ENCODE assay signal across 23 cellular contexts in genomic region chr5:73960023-73960422, GRCh38.
DNase-seq lines count a peak whose midpoint lies in the region; ATAC-seq and TF ChIP-seq lines count a peak whose summit lies in the region.
"Had no signal": no experiment of that assay in that cellular context is flagged by ENCODE, and none has a peak within 500 bp of the region (broad histone marks: within the 10 kb centered on the region; RNA-seq: fewer than 3 reads in every experiment).

No MANE protein-coding gene starts in this region.

- H3K27me3 ChIP-seq in transverse colon, result no peaks in the 10 kb centered on the region
- H3K27me3 ChIP-seq: BLaER1 treated with 17β-estradiol and CSF1 and Interleukin-3, amounts not matched to agents 10 nM and 100 nM; body of pancreas; tibial nerve had no signal

- H3K36me3 ChIP-seq in transverse colon, result no peaks in the 10 kb centered on the region
- H3K36me3 ChIP-seq: BLaER1 treated with 17β-estradiol and CSF1 and Interleukin-3, amounts not matched to agents 10 nM and 100 nM; tibial nerve had no signal

- no peaks in the 10 kb centered on the region for H3K9me3 ChIP-seq in transverse colon
- H3K9me3 ChIP-seq: A549; BLaER1 treated with 17β-estradiol and CSF1 and Interleukin-3, amounts not matched to agents 10 nM and 100 nM; body of pancreas; tibial nerve had no signal

- no peak overlapping the region for H3K4me3 ChIP-seq in transverse colon
- H3K4me3 ChIP-seq: A549; BLaER1 treated with 17β-estradiol and CSF1 and Interleukin-3, amounts not matched to agents 10 nM and 100 nM; body of pancreas; GM23338; tibial nerve had no signal

- no peak for TF ChIP-seq CTCF in activated CD8-positive, alpha-beta T cell treated with anti-CD3 and anti-CD28 coated beads for 36 hours (IDR thresholded peaks at IDR 0.05)
- TF ChIP-seq CTCF in transverse colon (IDR thresholded peaks at IDR 0.05), result no peak

- no peaks in the 10 kb centered on the region for H3K36me3 Mint-ChIP-seq in activated CD8-positive, alpha-beta T cell treated with anti-CD3 and anti-CD28 coated beads for 36 hours (ENCODE audit: low read depth)
- H3K36me3 Mint-ChIP-seq in activated CD8-positive, alpha-beta T cell treated with anti-CD3 and anti-CD28 coated beads, Interleukin-2, amount 10 ng/mL, durations not matched to agents 7 days and 5 days (ENCODE audit: low read depth), result no peaks in the 10 kb centered on the region
- H3K36me3 Mint-ChIP-seq: activated naive CD8-positive, alpha-beta T cell treated with anti-CD3 and anti-CD28 coated beads for 36 hours had no signal

- no peaks in the 10 kb centered on the region for H3K4me1 ChIP-seq in transverse colon
- H3K4me1 ChIP-seq: A549, body of pancreas, tibial nerve had no signal

- peak; percentile 3 for DNase-seq in activated CD8-positive, alpha-beta T cell treated with anti-CD3 and anti-CD28 coated beads for 36 hours
- DNase-seq in activated CD8-positive, alpha-beta T cell treated with anti-CD3 and anti-CD28 coated beads, Interleukin-2, amount 10 ng/mL, durations not matched to agents 7 days and 5 days, result no peak
- DNase-seq in NCI-H128 (lab: John Stamatoyannopoulos, UW; ENCODE audit: unreplicated experiment) (peak; percentile 2), transverse colon (peak; percentile 8), NCI-H524 (lab: John Stamatoyannopoulos, UW) (no peak)
- no peak for DNase-seq in effector CD8-positive, alpha-beta T cell (lab: John Stamatoyannopoulos, UW)
- DNase-seq: activated B cell treated with CpG ODN at 0.5 μM for 24 hours; activated naive CD8-positive, alpha-beta T cell treated with anti-CD3 and anti-CD28 coated beads for 36 hours; body of pancreas; GDM1; Karpas-422; NCI-H1417 treated with DMSO at 0.1 percent for 48 hours; NCI-H2227 treated with DMSO at 0.1 percent for 48 hours; stimulated activated CD4-positive, alpha-beta T cell treated with anti-CD3 and anti-CD28 coated beads, Interleukin-12 subunit alpha, Interleukin-12 subunit beta, amount 100 ng/mL, for 4 hours; T-helper 1 cell had no signal

- no peak overlapping the region for H3K27ac ChIP-seq in transverse colon
- H3K27ac ChIP-seq: A549; BLaER1 treated with 17β-estradiol and CSF1 and Interleukin-3, amounts not matched to agents 10 nM and 100 nM; body of pancreas; tibial nerve had no signal

- H3K9me3 Mint-ChIP-seq in activated CD8-positive, alpha-beta T cell treated with anti-CD3 and anti-CD28 coated beads for 36 hours, result no peaks in the 10 kb centered on the region
- H3K9me3 Mint-ChIP-seq in activated CD8-positive, alpha-beta T cell treated with anti-CD3 and anti-CD28 coated beads, Interleukin-2, amount 10 ng/mL, durations not matched to agents 7 days and 5 days (ENCODE audit: insufficient read depth), result no peaks in the 10 kb centered on the region
- H3K9me3 Mint-ChIP-seq: activated B cell treated with CpG ODN at 0.5 μM for 24 hours; activated naive CD8-positive, alpha-beta T cell treated with anti-CD3 and anti-CD28 coated beads for 36 hours; activated T-helper 1 cell treated with anti-CD3 and anti-CD28 coated beads, Interleukin-12 subunit alpha, Interleukin-12 subunit beta, Interleukin-2, Interleukin-4 antibody, amounts not matched to agents 30 ng/mL and 10 ng/mL and 1 ng/mL, durations not matched to agents 14 hours and 24 hours and 36 hours; GM23338 had no signal

- no peak overlapping the region for H3K4me3 Mint-ChIP-seq in activated CD8-positive, alpha-beta T cell treated with anti-CD3 and anti-CD28 coated beads for 36 hours
- H3K4me3 Mint-ChIP-seq in activated CD8-positive, alpha-beta T cell treated with anti-CD3 and anti-CD28 coated beads, Interleukin-2, amount 10 ng/mL, durations not matched to agents 7 days and 5 days, result no peak overlapping the region
- H3K4me3 Mint-ChIP-seq: activated B cell treated with CpG ODN at 0.5 μM for 24 hours; activated naive CD8-positive, alpha-beta T cell treated with anti-CD3 and anti-CD28 coated beads for 36 hours; activated T-helper 1 cell treated with anti-CD3 and anti-CD28 coated beads, Interleukin-12 subunit alpha, Interleukin-12 subunit beta, Interleukin-2, Interleukin-4 antibody, amounts not matched to agents 30 ng/mL and 10 ng/mL and 1 ng/mL, durations not matched to agents 14 hours and 24 hours and 36 hours; GM23338 had no signal

- no peak overlapping the region for H3K27ac Mint-ChIP-seq in activated CD8-positive, alpha-beta T cell treated with anti-CD3 and anti-CD28 coated beads for 36 hours
- H3K27ac Mint-ChIP-seq in activated CD8-positive, alpha-beta T cell treated with anti-CD3 and anti-CD28 coated beads, Interleukin-2, amount 10 ng/mL, durations not matched to agents 7 days and 5 days, result no peak overlapping the region
- H3K27ac Mint-ChIP-seq: activated B cell treated with CpG ODN at 0.5 μM for 24 hours; activated naive CD8-positive, alpha-beta T cell treated with anti-CD3 and anti-CD28 coated beads for 36 hours; activated T-helper 1 cell treated with anti-CD3 and anti-CD28 coated beads, Interleukin-12 subunit alpha, Interleukin-12 subunit beta, Interleukin-2, Interleukin-4 antibody, amounts not matched to agents 30 ng/mL and 10 ng/mL and 1 ng/mL, durations not matched to agents 14 hours and 24 hours and 36 hours; GM23338 had no signal

- ATAC-seq in activated CD8-positive, alpha-beta T cell treated with anti-CD3 and anti-CD28 coated beads for 36 hours, result no peak
- no peak for ATAC-seq in activated CD8-positive, alpha-beta T cell treated with anti-CD3 and anti-CD28 coated beads, Interleukin-2, amount 10 ng/mL, durations not matched to agents 7 days and 5 days
- ATAC-seq in HG02623 (IDR thresholded peaks at IDR 0.05; ENCODE audit: unreplicated experiment) (peak; percentile 53), HG03521 (IDR thresholded peaks at IDR 0.05; ENCODE audit: unreplicated experiment) (no peak)
- ATAC-seq: A549, body of pancreas, GM23338, Right ventricle myocardium inferior had no signal

- H3K4me1 Mint-ChIP-seq in activated CD8-positive, alpha-beta T cell treated with anti-CD3 and anti-CD28 coated beads for 36 hours (ENCODE audit: low read depth), result peaks cover 4% of the 10 kb centered on the region
- H3K4me1 Mint-ChIP-seq in activated CD8-positive, alpha-beta T cell treated with anti-CD3 and anti-CD28 coated beads, Interleukin-2, amount 10 ng/mL, durations not matched to agents 7 days and 5 days (ENCODE audit: low read depth), result no peaks in the 10 kb centered on the region
- H3K4me1 Mint-ChIP-seq: GM23338 had no signal

- TF ChIP-seq POLR2A in transverse colon (IDR thresholded peaks at IDR 0.05), result no peak

- intact Hi-C loops in activated CD8-positive, alpha-beta T cell treated with anti-CD3 and anti-CD28 coated beads for 36 hours (cut with micrococcal nuclease), result no loop called here
- intact Hi-C loops in transverse colon (cut with DNase I; ENCODE audit: low total_unique reads), result no loop called here

- peaks cover 20% of the 10 kb centered on the region for H3K27me3 Mint-ChIP-seq in activated CD8-positive, alpha-beta T cell treated with anti-CD3 and anti-CD28 coated beads for 36 hours
- peaks cover 8% of the 10 kb centered on the region for H3K27me3 Mint-ChIP-seq in activated CD8-positive, alpha-beta T cell treated with anti-CD3 and anti-CD28 coated beads, Interleukin-2, amount 10 ng/mL, durations not matched to agents 7 days and 5 days (ENCODE audit: low read depth)

- 47 to 72% methylated on average over 4 to 5 of the region's 5 CpGs for WGBS in transverse colon (ENCODE audit: low coverage in 1 of 2), 2 donors

- TF ChIP-seq EP300 in transverse colon (IDR thresholded peaks at IDR 0.05; ENCODE audit: low read depth), result no peak

- CTCF ChIA-PET in activated CD8-positive, alpha-beta T cell treated with anti-CD3 and anti-CD28 coated beads for 36 hours (lab: Charles Lee), result no interaction called here
- CTCF ChIA-PET in activated CD8-positive, alpha-beta T cell treated with anti-CD3 and anti-CD28 coated beads, Interleukin-2, amount 10 ng/mL, durations not matched to agents 7 days and 5 days (lab: Charles Lee), result no interaction called here

- POLR2A ChIA-PET in activated CD8-positive, alpha-beta T cell treated with anti-CD3 and anti-CD28 coated beads for 36 hours (lab: Charles Lee), result no interaction called here
- POLR2A ChIA-PET in activated CD8-positive, alpha-beta T cell treated with anti-CD3 and anti-CD28 coated beads, Interleukin-2, amount 10 ng/mL, durations not matched to agents 7 days and 5 days (lab: Charles Lee), result no interaction called here

- in situ Hi-C loops in transverse colon (cut with MboI; ENCODE audit: low pct_ligation_motif_present in 1 of 4, low pct_unique_long_range_greater_than_20kb in 1 of 4, low sequenced_read_pairs in 3 of 4), result no loop called here

Comparison
In these comparisons a context has a peak if more than half of its experiments do, and no peak if none do; other contexts are left out.
1. DNase-seq: peak in activated CD8-positive, alpha-beta T cell treated with anti-CD3 and anti-CD28 coated beads for 36 hours (single experiment), NCI-H128 (single experiment) and transverse colon (single experiment); none in activated CD8-positive, alpha-beta T cell treated with anti-CD3 and anti-CD28 coated beads, Interleukin-2, amount 10 ng/mL, durations not matched to agents 7 days and 5 days (single experiment), effector CD8-positive, alpha-beta T cell (single experiment) and NCI-H524 (0 of 2).